Comparison of ENCODE assay signal across 11 cellular contexts in the genomic region with DNA sequence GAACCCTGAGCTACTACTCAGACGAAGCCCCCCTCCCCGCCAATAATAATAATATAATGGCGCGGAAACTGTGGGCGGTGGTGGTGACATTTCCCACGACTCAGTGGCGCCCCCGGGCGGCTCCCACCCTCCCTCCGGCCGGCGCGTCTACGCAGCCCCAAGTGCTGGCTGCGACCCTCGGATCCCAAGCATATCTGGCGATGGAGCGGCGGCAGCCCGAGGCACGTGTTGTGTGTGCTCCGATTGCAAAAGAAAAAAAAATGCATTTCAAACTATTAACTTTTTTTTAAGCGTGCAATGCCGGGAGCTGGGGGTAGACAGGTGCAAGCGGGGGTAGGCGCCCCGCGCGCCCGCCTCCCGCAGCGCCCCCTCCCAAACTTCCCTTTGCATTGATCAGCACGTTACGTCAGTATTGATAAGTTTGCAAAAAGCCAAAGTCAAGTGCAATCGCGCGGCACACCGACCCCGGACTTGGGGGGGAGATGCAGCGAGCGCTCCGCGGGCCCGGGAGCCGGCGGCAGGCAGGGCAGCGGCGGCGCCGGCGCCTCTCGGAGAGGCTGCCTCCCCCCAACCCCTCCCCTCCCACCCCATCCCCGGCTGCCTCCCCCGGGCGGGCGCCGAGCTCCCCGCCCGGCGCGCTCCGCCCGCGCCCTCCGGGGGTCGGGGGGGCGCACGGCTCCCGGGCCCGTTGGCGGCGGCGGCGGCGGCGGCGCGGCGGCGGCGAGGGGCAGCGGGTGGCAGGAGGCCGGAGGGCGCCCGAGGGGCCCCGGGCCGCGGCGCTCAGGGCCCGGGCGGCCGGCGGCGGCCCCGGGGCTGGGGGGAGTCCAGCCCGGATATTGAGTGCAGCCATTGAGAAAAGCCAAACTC. TPM values are rescaled to one million over a fixed set of nuclear protein-coding genes. Genes with fewer than 3 reads are reported as not detected.
DNase-seq lines count a peak whose midpoint lies in the region; TF ChIP-seq lines count a peak whose summit lies in the region.
"Had no signal": no experiment of that assay in that cellular context is flagged by ENCODE, and none has a peak within 500 bp of the region (broad histone marks: within the 10 kb centered on the region; RNA-seq: fewer than 3 reads in every experiment).

No MANE protein-coding gene starts in this region.

- H3K27ac ChIP-seq in prostate gland (peak overlapping the region; percentile 84 to 90), transverse colon (no peak overlapping the region)
- H3K27ac ChIP-seq: KMS-11 had no signal

- TF ChIP-seq EP300 in transverse colon (IDR thresholded peaks at IDR 0.05; ENCODE audit: low read depth): no peak

- H3K27me3 Mint-ChIP-seq in dendritic cell treated with granulocyte-macrophage colony-stimulating factor and Interleukin-4, amounts not matched to agents 40 ng/mL and 50 ng/mL, for 4 days: peaks cover 79% of the 10 kb centered on the region

- under 1% methylated on average over 83 of the region's 96 CpGs for WGBS in prostate gland
- 8% methylated on average over 73 of the region's 96 CpGs; no CpG with 5 or more reads in 1 of the 2 donors for WGBS in transverse colon (ENCODE audit: low coverage in 1 of 2), 2 donors

- no peaks in the 10 kb centered on the region for H3K9me3 Mint-ChIP-seq in dendritic cell treated with granulocyte-macrophage colony-stimulating factor and Interleukin-4, amounts not matched to agents 40 ng/mL and 50 ng/mL, for 4 days

- H3K4me3 Mint-ChIP-seq in dendritic cell treated with granulocyte-macrophage colony-stimulating factor and Interleukin-4, amounts not matched to agents 40 ng/mL and 50 ng/mL, for 4 days: peak overlapping the region; percentile 52

- H3K4me3 ChIP-seq in prostate gland (peak overlapping the region; percentile 54 to 61), transverse colon (no peak overlapping the region)

- no peak overlapping the region for H3K27ac Mint-ChIP-seq in dendritic cell treated with granulocyte-macrophage colony-stimulating factor and Interleukin-4, amounts not matched to agents 40 ng/mL and 50 ng/mL, for 4 days

- in situ Hi-C loops in transverse colon (cut with MboI; ENCODE audit: low pct_ligation_motif_present in 1 of 4, low pct_unique_long_range_greater_than_20kb in 1 of 4, low sequenced_read_pairs in 3 of 4): loop anchor here in 2 of 4 donors (25.0 kb wide), 1 partner anchor 279 kb away; no protein-coding TSS in a partner anchor

- no peaks in the 10 kb centered on the region for H3K9me3 ChIP-seq in prostate gland
- no peaks in the 10 kb centered on the region for H3K9me3 ChIP-seq in transverse colon

- H3K36me3 ChIP-seq in prostate gland (no peaks in the 10 kb centered on the region), transverse colon (no peaks in the 10 kb centered on the region)

- H3K27me3 ChIP-seq in prostate gland (replicated peaks; ENCODE audit: insufficient read depth) (no peaks in the 10 kb centered on the region), transverse colon (peaks cover 97% of the 10 kb centered on the region)

- DNase-seq in DMS 273 (lab: John Stamatoyannopoulos, UW; ENCODE audit: unreplicated experiment) (peak; percentile 52), DMS 273 treated with DMSO at 0.1 percent for 48 hours (lab: John Stamatoyannopoulos, UW) (no peak), NCI-H1694 treated with DMSO at 0.1 percent for 48 hours (lab: John Stamatoyannopoulos, UW) (peak; percentile 60), prostate gland (ENCODE audit: low spot score) (peak; percentile 21), epidermal melanocyte (ENCODE audit: insufficient read length, low spot score) (no peak), medulla oblongata (ENCODE audit: extremely low spot score) (no peak), transverse colon (no peak)

- TF ChIP-seq POLR2A in prostate gland (IDR thresholded peaks at IDR 0.05) (no peak), transverse colon (IDR thresholded peaks at IDR 0.05) (no peak)

- H3K36me3 Mint-ChIP-seq in dendritic cell treated with granulocyte-macrophage colony-stimulating factor and Interleukin-4, amounts not matched to agents 40 ng/mL and 50 ng/mL, for 4 days (ENCODE audit: low read depth): no peaks in the 10 kb centered on the region

- intact Hi-C loops in dendritic cell treated with granulocyte-macrophage colony-stimulating factor and Interleukin-4, amounts not matched to agents 40 ng/mL and 50 ng/mL, for 4 days (cut with micrococcal nuclease): no loop called here
- intact Hi-C loops in prostate gland (cut with DNase I) (no loop called here), transverse colon (cut with DNase I; ENCODE audit: low total_unique reads) (no loop called here)

- TF ChIP-seq CTCF in prostate gland (IDR thresholded peaks at IDR 0.05): peak in 3 of 4 experiments; percentile 27 to 38 (median 32)
- TF ChIP-seq CTCF in transverse colon (IDR thresholded peaks at IDR 0.05): no peak

- H3K4me1 Mint-ChIP-seq in dendritic cell treated with granulocyte-macrophage colony-stimulating factor and Interleukin-4, amounts not matched to agents 40 ng/mL and 50 ng/mL, for 4 days (ENCODE audit: low read depth): peaks cover 20% of the 10 kb centered on the region

- H3K4me1 ChIP-seq in prostate gland (replicated peaks) (no peaks in the 10 kb centered on the region), transverse colon (peaks cover 0 to 13% (median 7%) of the 10 kb centered on the region in 4 donors)

RNA-seq across cellular contexts. Expression of gene CUX2, which starts 0.5 kb away (rescaled TPM):
- total RNA-seq in prostate gland: 10 to 100 TPM; 28.3 to 36.6 TPM
- total RNA-seq in transverse colon: under 1 TPM in 3 of 4 donors, not detected in 1; under 0.01 to 0.20 (median 0.16) TPM
- total RNA-seq: A172, pulmonary artery endothelial cell had no signal

Comparison
In these comparisons a context has a peak if more than half of its experiments do, and no peak if none do; other contexts are left out.
1. DNase-seq: peak in DMS 273 (single experiment), NCI-H1694 treated with DMSO at 0.1 percent for 48 hours (single experiment) and prostate gland (single experiment); none in DMS 273 treated with DMSO at 0.1 percent for 48 hours (single experiment), epidermal melanocyte (single experiment), medulla oblongata (single experiment) and transverse colon (single experiment).
2. H3K27ac ChIP-seq: peak in prostate gland (2 of 2); none in transverse colon (0 of 4).
3. H3K4me3 ChIP-seq: peak in prostate gland (2 of 2); none in transverse colon (0 of 4).
4. CTCF ChIP-seq: peak in prostate gland (3 of 4); none in transverse colon (0 of 5).
5. RNA of gene CUX2, which starts 0.5 kb away (total RNA-seq): 28.3 to 36.6 TPM in prostate gland; under 0.01 to 0.20 TPM in transverse colon; every median in the first group is over 10 times any median in the second.